ENCODE assay signal across 8 cellular contexts in genomic region chr19:15123900-15124299, GRCh38. TPM values are rescaled to one million over a fixed set of nuclear protein-coding genes. Genes with fewer than 3 reads are reported as not detected.
DNase-seq lines count a peak whose midpoint lies in the region; ATAC-seq and TF ChIP-seq lines count a peak whose summit lies in the region.

No MANE protein-coding gene starts in this region.

- H3K9me3 Mint-ChIP-seq in central memory CD8-positive, alpha-beta T cell: no peaks in the 10 kb centered on the region

- H3K4me1 ChIP-seq in BE2C: no peaks in the 10 kb centered on the region

- peaks cover 22% of the 10 kb centered on the region for H3K36me3 ChIP-seq in BE2C

- peaks cover 23% of the 10 kb centered on the region for H3K4me1 Mint-ChIP-seq in central memory CD8-positive, alpha-beta T cell

- peak overlapping the region; percentile 85; the same call in 1 of the 2 replicates for H3K4me3 ChIP-seq in BE2C (ENCODE audit: low read depth, low read length)

- H3K27me3 Mint-ChIP-seq in central memory CD8-positive, alpha-beta T cell: peaks cover 13% of the 10 kb centered on the region

- H3K27me3 ChIP-seq in BE2C: no peaks in the 10 kb centered on the region

- TF ChIP-seq CTCF in BE2C (IDR thresholded peaks at IDR 0.05; ENCODE audit: low read depth, low read length): no peak

- ATAC-seq in central memory CD8-positive, alpha-beta T cell (replicated peaks; ENCODE audit: extremely low read depth, poor library complexity, severe bottlenecking): no peak

- peak; percentile 43 for DNase-seq in BE2C
- peak; percentile 90 for DNase-seq in NCI-H1694 treated with DMSO at 0.1 percent for 48 hours (lab: John Stamatoyannopoulos, UW)
- no peak for DNase-seq in central memory CD8-positive, alpha-beta T cell (ENCODE audit: low spot score in 2 of 2)
- DNase-seq in middle frontal gyrus (ENCODE audit: extremely low spot score, low spot score): peak; percentile 7
- peak; percentile 56 for DNase-seq in ureter (ENCODE audit: low spot score)
- no peak for DNase-seq in NCI-H2227 (lab: John Stamatoyannopoulos, UW; ENCODE audit: unreplicated experiment)
- DNase-seq in AG20443 (ENCODE audit: low spot score): no peak
- no peak for DNase-seq in SK-N-DZ (ENCODE audit: low spot score)

- H3K27ac Mint-ChIP-seq in central memory CD8-positive, alpha-beta T cell (ENCODE audit: low read depth): peak overlapping the region; percentile 95

- peak overlapping the region; percentile 87 for H3K4me3 Mint-ChIP-seq in central memory CD8-positive, alpha-beta T cell

- H3K36me3 Mint-ChIP-seq in central memory CD8-positive, alpha-beta T cell (ENCODE audit: insufficient read depth): peaks cover 19% of the 10 kb centered on the region

- H3K9me3 ChIP-seq in BE2C: no peaks in the 10 kb centered on the region

RNA-seq across cellular contexts. Expression of gene SYDE1, which starts 16.7 kb away (rescaled TPM):
- polyA plus RNA-seq in BE2C (2012; ENCODE audit: insufficient read depth, insufficient read length, low read depth): 6.4 TPM
- total RNA-seq in ureter: 20.4 TPM
- 3.1 and 4.5 TPM in 2 replicates for polyA plus RNA-seq in SK-N-DZ (2014; cell fraction: cytosol; rRNA removed)
- 5.5 and 6.8 TPM in 2 replicates for polyA plus RNA-seq in SK-N-DZ (2014; cell fraction: nucleus; rRNA removed)

RNA-seq across cellular contexts. Expression of gene OR1I1, which starts 41.9 kb away (rescaled TPM):
- polyA plus RNA-seq in BE2C (2012; ENCODE audit: insufficient read depth, insufficient read length, low read depth): not detected
- total RNA-seq in ureter: not detected
- not detected in 2 replicates for polyA plus RNA-seq in SK-N-DZ (2014; cell fraction: cytosol; rRNA removed)
- not detected in 2 replicates for polyA plus RNA-seq in SK-N-DZ (2014; cell fraction: nucleus; rRNA removed)

Comparison
In these comparisons a context has a peak if more than half of its experiments do, and no peak if none do; other contexts are left out.
1. DNase-seq: peak in BE2C (single experiment), NCI-H1694 treated with DMSO at 0.1 percent for 48 hours (single experiment), middle frontal gyrus (single experiment) and ureter (single experiment); none in central memory CD8-positive, alpha-beta T cell (0 of 2), NCI-H2227 (single experiment), AG20443 (single experiment) and SK-N-DZ (single experiment).